11 cellular contexts compared by ENCODE assay signal in genomic region chr9:129665814-129666511, GRCh38. TPM values are rescaled to one million over a fixed set of nuclear protein-coding genes. Genes with fewer than 3 reads are reported as not detected.
DNase-seq lines count a peak whose midpoint lies in the region; ATAC-seq, FAIRE-seq and TF ChIP-seq lines count a peak whose summit lies in the region.
"Had no signal": no experiment of that assay in that cellular context is flagged by ENCODE, and none has a peak within 500 bp of the region (broad histone marks: within the 10 kb centered on the region; RNA-seq: fewer than 3 reads in every experiment).

No MANE protein-coding gene starts in this region.

- H3K4me3 Mint-ChIP-seq in chondrocyte (ENCODE audit: unreplicated experiment) (peak overlapping the region; percentile 47), mesothelial cell of epicardium (peak overlapping the region; percentile 58)

- H3K27ac Mint-ChIP-seq in chondrocyte (ENCODE audit: unreplicated experiment) (no peak overlapping the region), mesothelial cell of epicardium (no peak overlapping the region)

- H3K9me3 Mint-ChIP-seq in chondrocyte (ENCODE audit: low read depth) (no peaks in the 10 kb centered on the region), mesothelial cell of epicardium (no peaks in the 10 kb centered on the region)

- TF ChIP-seq CTCF in heart right ventricle (IDR thresholded peaks at IDR 0.05) (no peak), chondrocyte (IDR thresholded peaks at IDR 0.05) (no peak), mesothelial cell of epicardium (IDR thresholded peaks at IDR 0.05; ENCODE audit: unreplicated experiment) (no peak), D721Med (IDR thresholded peaks at IDR 0.05; ENCODE audit: insufficient read depth, missing control alignments) (no peak)

- H3K27me3 ChIP-seq in heart right ventricle, result peaks cover 5 to 61% (median 44%) of the 10 kb centered on the region in 7 donors

- ATAC-seq in heart right ventricle (peak in 1 of 8 donors; percentile 13), Right ventricle myocardium inferior (no peak), GM21526 (IDR thresholded peaks at IDR 0.05; ENCODE audit: low FRiP score, unreplicated experiment) (no peak)

- no peaks in the 10 kb centered on the region for H3K9me3 ChIP-seq in heart right ventricle

- intact Hi-C loops in heart right ventricle (cut with DNase I) (no loop called here), Right ventricle myocardium inferior (cut with DNase I) (no loop called here)

- 3 to 5% methylated on average over 44 to 87 of the region's 87 CpGs for WGBS in heart right ventricle, 2 donors

- DNase-seq in heart right ventricle (no peak), Right ventricle myocardium inferior (ENCODE audit: missing footprints) (no peak), chondrocyte (ENCODE audit: low spot score) (no peak), mesothelial cell of epicardium (ENCODE audit: low spot score in 2 of 2, unreplicated experiment in 2 of 2) (no peak), D721Med (ENCODE audit: insufficient read length, low spot score) (no peak), GM19240 (ENCODE audit: insufficient read length, low spot score) (no peak), globus pallidus (ENCODE audit: low spot score) (no peak)
- DNase-seq: DMS79 had no signal

- H3K36me3 Mint-ChIP-seq in chondrocyte (ENCODE audit: low read depth) (no peaks in the 10 kb centered on the region), mesothelial cell of epicardium (no peaks in the 10 kb centered on the region)

- H3K4me1 ChIP-seq in heart right ventricle, result peaks cover 0 to 17% (median 5%) of the 10 kb centered on the region in 9 donors

- H3K27ac ChIP-seq in heart right ventricle, result no peak overlapping the region
- H3K27ac ChIP-seq: epithelial cell of prostate had no signal

- FAIRE-seq in D721Med (lab: Jason Lieb, UNC), result no peak

- H3K4me1 Mint-ChIP-seq in chondrocyte (ENCODE audit: low read depth), result peaks cover 16% of the 10 kb centered on the region
- peaks cover 6% of the 10 kb centered on the region for H3K4me1 Mint-ChIP-seq in mesothelial cell of epicardium

- H3K27me3 Mint-ChIP-seq in chondrocyte (ENCODE audit: low read depth) (peaks cover 2% of the 10 kb centered on the region), mesothelial cell of epicardium (ENCODE audit: low read depth) (peaks cover 69% of the 10 kb centered on the region)

- H3K36me3 ChIP-seq in heart right ventricle, result no peaks in the 10 kb centered on the region

- peak overlapping the region in 9 of 10 donors; percentile 22 to 57 (median 48) for H3K4me3 ChIP-seq in heart right ventricle

RNA-seq across cellular contexts. Expression of gene PRRX2, which starts 0.5 kb away (rescaled TPM):
- total RNA-seq in heart right ventricle (1 to 10 TPM in 2 of 10 donors, under 1 TPM in 8; 0.21 to 1.2 (median 0.45) TPM), Right ventricle myocardium inferior (0.54 TPM), chondrocyte (4.9 to 5.7 TPM (median 5.0 TPM) in 3 replicates), mesothelial cell of epicardium (7.5 to 10.1 TPM (median 8.7 TPM) in 3 replicates)
- 1 to 10 TPM in 1 of 2 donors, under 1 TPM in 1; 0.29 to 3.0 TPM for polyA plus RNA-seq in heart right ventricle
- total RNA-seq: pulmonary artery endothelial cell had no signal

RNA-seq across cellular contexts. Expression of gene ASB6, which starts 24.0 kb away (rescaled TPM):
- 10 to 100 TPM in 2 of 10 donors, 1 to 10 TPM in 8; 6.2 to 11.8 (median 9.0) TPM for total RNA-seq in heart right ventricle
- polyA plus RNA-seq in heart right ventricle, result 10 to 100 TPM in 1 of 2 donors, 1 to 10 TPM in 1; 9.2 to 11.2 TPM
- total RNA-seq in Right ventricle myocardium inferior, result 9.3 TPM
- total RNA-seq in chondrocyte, result 17.4 to 18.1 TPM (median 17.7 TPM) in 3 replicates
- total RNA-seq in mesothelial cell of epicardium, result 24.5 to 26.2 TPM (median 24.6 TPM) in 3 replicates

RNA-seq across cellular contexts. Expression of gene NTMT1, which starts 40.0 kb away (rescaled TPM):
- total RNA-seq in heart right ventricle (10 to 100 TPM; 54.0 to 84.2 (median 61.9) TPM), Right ventricle myocardium inferior (72.1 TPM), chondrocyte (32.6 to 37.4 TPM (median 34.4 TPM) in 3 replicates), mesothelial cell of epicardium (30.7 to 33.3 TPM (median 33.0 TPM) in 3 replicates)
- 100 to 1,000 TPM in 1 of 2 donors, 10 to 100 TPM in 1; 60.9 to 123 TPM for polyA plus RNA-seq in heart right ventricle

RNA-seq across cellular contexts. Expression of gene C9orf50, which starts 45.1 kb away (rescaled TPM):
- not detected for total RNA-seq in heart right ventricle
- not detected for polyA plus RNA-seq in heart right ventricle
- not detected for total RNA-seq in Right ventricle myocardium inferior
- total RNA-seq in chondrocyte, result 0.30 to 0.39 TPM (median 0.38 TPM) in 3 replicates
- total RNA-seq in mesothelial cell of epicardium, result 0.23 to 0.87 TPM (median 0.69 TPM) in 3 replicates
- total RNA-seq: pulmonary artery endothelial cell had no signal
